Comparison of ENCODE assay signal across 14 cellular contexts in genomic region chr10:79436066-79436849, GRCh38. TPM values are rescaled to one million over a fixed set of nuclear protein-coding genes. Genes with fewer than 3 reads are reported as not detected.
A peak's percentile ranks its signal among the peaks of the same experiment; 100 is the strongest.
DNase-seq lines count a peak whose midpoint lies in the region; ATAC-seq and TF ChIP-seq lines count a peak whose summit lies in the region.
"Had no signal": no experiment of that assay in that cellular context is flagged by ENCODE, and none has a peak within 500 bp of the region (broad histone marks: within the 10 kb centered on the region; RNA-seq: fewer than 3 reads in every experiment).

No MANE protein-coding gene starts in this region.

- intact Hi-C loops in dorsolateral prefrontal cortex (cut with DNase I), result no loop called here

- peak overlapping the region; percentile 75; the same call in 1 of the 2 replicates for H3K27ac ChIP-seq in SJSA1
- peak overlapping the region; percentile 3 to 99 (median 96) for H3K27ac ChIP-seq in dorsolateral prefrontal cortex
- peak overlapping the region; percentile 88 for H3K27ac ChIP-seq in muscle layer of duodenum (ENCODE audit: low read length)
- H3K27ac ChIP-seq in substantia nigra (ENCODE audit: low read depth, low read length, poor library complexity, severe bottlenecking), result peak overlapping the region; percentile 91

- H3K4me1 ChIP-seq in SJSA1 (replicated peaks), result peaks cover 46% of the 10 kb centered on the region
- H3K4me1 ChIP-seq in muscle layer of duodenum (ENCODE audit: control insufficient read depth in 1 of 2, insufficient read depth in 2 of 2, low read length in 2 of 2), result peaks cover 56 to 95% of the 10 kb centered on the region in 2 donors

- H3K4me3 ChIP-seq in SJSA1, result no peak overlapping the region
- peak overlapping the region in 11 of 59 donors; percentile 2 to 51 (median 11) for H3K4me3 ChIP-seq in dorsolateral prefrontal cortex
- peak overlapping the region in 1 of 2 donors; percentile 13 for H3K4me3 ChIP-seq in muscle layer of duodenum (ENCODE audit: low read depth in 1 of 2, low read length in 2 of 2)

- no peaks in the 10 kb centered on the region for H3K27me3 ChIP-seq in SJSA1 (replicated peaks)
- H3K27me3 ChIP-seq in dorsolateral prefrontal cortex, result peaks cover 0 to 5% (median 0%) of the 10 kb centered on the region in 45 donors
- no peaks in the 10 kb centered on the region for H3K27me3 ChIP-seq in muscle layer of duodenum (ENCODE audit: low read depth, low read length)

- no peak for DNase-seq in SJSA1 (ENCODE audit: low read depth in 1 of 2, low spot score in 2 of 2)
- peak in 3 of 10 donors; percentile 15 to 36 (median 20) for DNase-seq in dorsolateral prefrontal cortex
- no peak for DNase-seq in substantia nigra (lab: John Stamatoyannopoulos, UW)
- DNase-seq: activated CD4-positive, alpha-beta T cell treated with anti-CD3 and anti-CD28 coated beads, Interleukin-2, amount 50 U/mL, for 48 hours; effector memory CD4-positive, alpha-beta T cell; hypothalamus; NCI-H187 treated with DMSO at 0.1 percent for 48 hours; NK-92 treated with Interleukin-12 subunit alpha and Interleukin-12 subunit beta, amount 100 ng/mL, for 24 hours had no signal

- ATAC-seq in HG03095 (IDR thresholded peaks at IDR 0.05; ENCODE audit: unreplicated experiment) (no peak), GM19395 (IDR thresholded peaks at IDR 0.05; ENCODE audit: unreplicated experiment) (no peak), HG02852 (IDR thresholded peaks at IDR 0.05; ENCODE audit: unreplicated experiment) (no peak), GM18870 (IDR thresholded peaks at IDR 0.05; ENCODE audit: unreplicated experiment) (no peak)
- ATAC-seq: HCT116 had no signal

- no peak for TF ChIP-seq CTCF in dorsolateral prefrontal cortex (IDR thresholded peaks at IDR 0.05 in 54 of 56, conservative IDR thresholded peaks at IDR 0.05 in 2 of 56; ENCODE audit: low read depth in 1 of 56, partially characterized antibody in 56 of 56)

- H3K36me3 ChIP-seq in SJSA1 (peaks cover 38% of the 10 kb centered on the region), muscle layer of duodenum (ENCODE audit: control insufficient read depth in 1 of 2, insufficient read depth in 2 of 2, low read length in 2 of 2) (peaks cover under 1 to 25% of the 10 kb centered on the region in 2 donors)

- no peaks in the 10 kb centered on the region for H3K9me3 ChIP-seq in SJSA1 (replicated peaks)
- no peaks in the 10 kb centered on the region for H3K9me3 ChIP-seq in muscle layer of duodenum (ENCODE audit: control insufficient read depth in 1 of 2, low read length in 2 of 2)

RNA-seq across cellular contexts. Expression of gene ZCCHC24, which starts 9.2 kb away (rescaled TPM):
- total RNA-seq in SJSA1 (2014; rRNA removed; shearing (Covaris generic)), result 9.2 and 10.4 TPM in 2 replicates
- total RNA-seq in dorsolateral prefrontal cortex, result 100 to 1,000 TPM in 56 of 120 experiments, 10 to 100 TPM in 64; 46.7 to 245 (median 97.2) TPM
